ENCODE assay signal across 20 cellular contexts in the genomic region with DNA sequence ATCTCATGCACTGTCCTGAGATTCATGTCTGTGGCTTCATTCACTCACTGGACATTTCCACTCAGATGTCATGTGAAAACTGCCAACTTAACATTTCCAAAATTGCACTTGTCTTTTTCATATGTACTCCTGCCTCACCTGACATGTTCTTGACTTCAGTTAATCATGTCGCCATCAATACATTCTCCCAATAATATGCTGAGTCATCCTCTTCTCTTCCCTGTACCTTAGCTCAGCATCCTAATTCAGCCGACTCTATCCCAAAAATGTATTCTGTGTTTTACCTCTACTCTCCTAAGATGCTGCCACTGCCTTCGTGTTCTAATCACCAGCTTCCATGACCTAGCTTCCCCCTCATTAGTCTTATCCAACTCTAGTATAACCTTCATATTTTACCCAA.
DNase-seq lines count a peak whose midpoint lies in the region; ATAC-seq, FAIRE-seq and TF ChIP-seq lines count a peak whose summit lies in the region.
"Had no signal": no experiment of that assay in that cellular context is flagged by ENCODE, and none has a peak within 500 bp of the region (broad histone marks: within the 10 kb centered on the region; RNA-seq: fewer than 3 reads in every experiment).

No MANE protein-coding gene starts in this region.

- no peak overlapping the region for H3K56ac ChIP-seq in H1 (replicated peaks; ENCODE audit: insufficient read length, low read depth, low read length)

- no peaks in the 10 kb centered on the region for H3K79me2 ChIP-seq in HepG2 (ENCODE audit: insufficient read depth, low read length)
- H3K79me2 ChIP-seq in H1 (ENCODE audit: control insufficient read depth in 1 of 2, insufficient read depth in 2 of 2, low read length in 2 of 2): no peaks in the 10 kb centered on the region

- H3K4ac ChIP-seq in H1 (replicated peaks; ENCODE audit: insufficient read length, low read depth, low read length): no peak overlapping the region

- no peak overlapping the region for H3K23ac ChIP-seq in H1 (ENCODE audit: insufficient read length)

- H3K27me3 ChIP-seq in HepG2 (ENCODE audit: control insufficient read depth in 1 of 2, insufficient read depth in 2 of 2, low read length in 2 of 2): no peaks in the 10 kb centered on the region
- H3K27me3 ChIP-seq in right lobe of liver: no peaks in the 10 kb centered on the region
- H3K27me3 ChIP-seq in H1 (replicated peaks in 1 of 4; ENCODE audit: control insufficient read depth in 3 of 4, extremely low read depth in 1 of 4, insufficient read depth in 3 of 4, low read length in 3 of 4): peaks cover 0 to 1% (median 0%) of the 10 kb centered on the region in 4 experiments; a peak in 1 of 7 replicates
- peaks cover 0 to 4% (median 0%) of the 10 kb centered on the region in 7 donors for H3K27me3 ChIP-seq in heart right ventricle
- H3K27me3 ChIP-seq: BE2C; BLaER1 treated with 17β-estradiol and CSF1 and Interleukin-3, amounts not matched to agents 10 nM and 100 nM had no signal

- no peak overlapping the region for H2BK12ac ChIP-seq in H1 (ENCODE audit: low read depth, low read length)

- in situ Hi-C loops in HepG2 (cut with HindIII; ENCODE audit: extremely low pct_ligation_motif_present, low pct_unique_long_range_greater_than_20kb): no loop called here

- TF ChIP-seq CTCF in HepG2 (CRISPR knock-in tag; IDR thresholded peaks at IDR 0.05): no peak
- no peak for TF ChIP-seq CTCF in right lobe of liver (IDR thresholded peaks at IDR 0.05)
- TF ChIP-seq CTCF in H1 (IDR thresholded peaks at IDR 0.05; ENCODE audit: control extremely low read depth in 1 of 3, insufficient read depth in 1 of 3, low read depth in 1 of 3, low read length in 3 of 3): no peak
- no peak for TF ChIP-seq CTCF in heart right ventricle (IDR thresholded peaks at IDR 0.05)

- TF ChIP-seq EP300 in HepG2 (IDR thresholded peaks at IDR 0.05; ENCODE audit: low read depth in 2 of 2, low read length in 2 of 2) (no peak), HepG2 (CRISPR knock-in tag; IDR thresholded peaks at IDR 0.05; ENCODE audit: borderline replicate concordance) (no peak), H1 (IDR thresholded peaks at IDR 0.05; ENCODE audit: borderline replicate concordance in 1 of 2, low read depth in 2 of 2, low read length in 2 of 2) (no peak)

- no peaks in the 10 kb centered on the region for H3K27me3 Mint-ChIP-seq in activated T-cell treated with anti-CD3 and anti-CD28 coated beads, Interleukin-2, amount 50 U/mL, for 4 hours (ENCODE audit: low read depth)

- peaks cover 16% of the 10 kb centered on the region for H3K9me3 Mint-ChIP-seq in activated T-cell treated with anti-CD3 and anti-CD28 coated beads, Interleukin-2, amount 50 U/mL, for 4 hours

- ATAC-seq in HepG2 (no peak), right lobe of liver (no peak), heart right ventricle (no peak)
- ATAC-seq in activated T-cell treated with anti-CD3 and anti-CD28 coated beads, Interleukin-2, amount 50 U/mL, for 4 hours: no peak
- ATAC-seq: CD8-positive, alpha-beta T cell; HCT116 had no signal

- H2BK120ac ChIP-seq in H1 (replicated peaks; ENCODE audit: low read depth, low read length): no peak overlapping the region

- no peak overlapping the region for H3K9ac ChIP-seq in HepG2 (ENCODE audit: insufficient read depth, low read depth, low read length)
- no peak overlapping the region for H3K9ac ChIP-seq in H1 (replicated peaks in 1 of 4; ENCODE audit: extremely low read depth in 1 of 4, low read depth in 3 of 4, low read length in 3 of 4)
- H3K9ac ChIP-seq: BLaER1 treated with 17β-estradiol and CSF1 and Interleukin-3, amounts not matched to agents 10 nM and 100 nM had no signal

- H3K23me2 ChIP-seq in H1 (ENCODE audit: low read depth, low read length): no peaks in the 10 kb centered on the region

- H4K5ac ChIP-seq in H1 (ENCODE audit: insufficient read length, low read depth, low read length): no peak overlapping the region

- intact Hi-C loops in HepG2 (cut with micrococcal nuclease; ENCODE audit: unreplicated experiment): no loop called here
- intact Hi-C loops in right lobe of liver (cut with DNase I): no loop called here
- intact Hi-C loops in heart right ventricle (cut with DNase I): no loop called here

- no peak overlapping the region for H3K14ac ChIP-seq in H1 (ENCODE audit: insufficient read length)

- no peak overlapping the region for H2AK5ac ChIP-seq in H1 (ENCODE audit: low read depth, low read length)

- H3K4me1 ChIP-seq in HepG2 (ENCODE audit: insufficient read depth, low read length): no peaks in the 10 kb centered on the region
- no peaks in the 10 kb centered on the region for H3K4me1 ChIP-seq in right lobe of liver
- H3K4me1 ChIP-seq in H1 (replicated peaks in 1 of 4; ENCODE audit: control insufficient read depth in 3 of 4, insufficient read depth in 4 of 4, low read length in 3 of 4): no peaks in the 10 kb centered on the region
- no peaks in the 10 kb centered on the region for H3K4me1 ChIP-seq in heart right ventricle
- H3K4me1 ChIP-seq: BLaER1 treated with 17β-estradiol and CSF1 and Interleukin-3, amounts not matched to agents 10 nM and 100 nM; Caco-2 had no signal

- H2AFZ ChIP-seq in HepG2 (ENCODE audit: low read length): no peak overlapping the region
- H2AFZ ChIP-seq in H1 (ENCODE audit: low read length): no peak overlapping the region

- H3K4me2 ChIP-seq in HepG2 (ENCODE audit: low read depth, low read length) (no peak overlapping the region), H1 (ENCODE audit: insufficient read depth in 1 of 2, low read depth in 2 of 2, low read length in 2 of 2) (no peak overlapping the region)
- H3K4me2 ChIP-seq: BLaER1 treated with 17β-estradiol and CSF1 and Interleukin-3, amounts not matched to agents 10 nM and 100 nM had no signal

- no TSS peak for BruUV-seq in HepG2 (replicated peaks; lab: Mats Ljungman, UMichigan)

- TF ChIP-seq RAD21 in HepG2 (CRISPR knock-in tag; IDR thresholded peaks at IDR 0.05) (no peak), H1 (IDR thresholded peaks at IDR 0.05 in 1 of 2, conservative IDR thresholded peaks at IDR 0.05 in 1 of 2; ENCODE audit: low read depth in 2 of 2, low read length in 2 of 2) (no peak)

- no peaks in the 10 kb centered on the region for H3K79me1 ChIP-seq in H1 (ENCODE audit: low read depth, low read length)

- no peak for FAIRE-seq in HepG2 (lab: Jason Lieb, UNC)
- FAIRE-seq in H1 (lab: Jason Lieb, UNC): no peak
- peak; percentile 71 for FAIRE-seq in urothelium cell line (lab: Jason Lieb, UNC)
- FAIRE-seq: A204.1, G401.6, GM12892 had no signal

- CTCF ChIA-PET in HepG2 (lab: Yijun Ruan, JAX; ENCODE audit: low intra/inter-chr PET ratio, low total read pairs) (no interaction called here), H1 (lab: Charles Lee; ENCODE audit: partially characterized antibody) (interaction anchor here (0.8 to 2.4 kb wide), 3 partner anchors 8 to 20 kb away, joined by 3 to 10 read pairs (median 3); no protein-coding TSS in a partner anchor)

- H4K20me1 ChIP-seq in HepG2 (ENCODE audit: insufficient read depth, low read length): no peaks in the 10 kb centered on the region
- H4K20me1 ChIP-seq in H1 (replicated peaks in 1 of 2; ENCODE audit: control insufficient read depth in 1 of 2, insufficient read depth in 2 of 2, low read length in 2 of 2): no peaks in the 10 kb centered on the region
- H4K20me1 ChIP-seq: BLaER1 treated with 17β-estradiol and CSF1 and Interleukin-3, amounts not matched to agents 10 nM and 100 nM had no signal

- TF ChIP-seq POLR2A in HepG2 (IDR thresholded peaks at IDR 0.05; ENCODE audit: insufficient read depth in 1 of 2, low read depth in 2 of 2, low read length in 2 of 2) (no peak), right lobe of liver (IDR thresholded peaks at IDR 0.05) (no peak), H1 (IDR thresholded peaks at IDR 0.05; ENCODE audit: control extremely low read depth in 1 of 2, low read depth in 2 of 2, low read length in 2 of 2) (no peak)

- H3K27ac ChIP-seq in HepG2 (ENCODE audit: extremely low read length, insufficient read depth, low read length) (no peak overlapping the region), right lobe of liver (no peak overlapping the region), H1 (ENCODE audit: low read depth, low read length) (no peak overlapping the region), heart right ventricle (no peak overlapping the region)
- H3K27ac ChIP-seq: 22Rv1; BLaER1 treated with 17β-estradiol and CSF1 and Interleukin-3, amounts not matched to agents 10 nM and 100 nM had no signal

- no peak overlapping the region for H2BK5ac ChIP-seq in H1 (ENCODE audit: low read depth, low read length)

- no peak overlapping the region for H3K18ac ChIP-seq in H1 (ENCODE audit: extremely low read depth, low read length)

- H3K4me3 Mint-ChIP-seq in activated T-cell treated with anti-CD3 and anti-CD28 coated beads, Interleukin-2, amount 50 U/mL, for 4 hours: no peak overlapping the region
- H3K4me3 Mint-ChIP-seq: CD8-positive, alpha-beta T cell; H9 had no signal

- no peak overlapping the region for H2BK15ac ChIP-seq in H1 (ENCODE audit: low read length)

- no peak overlapping the region for H4K91ac ChIP-seq in H1 (replicated peaks; ENCODE audit: insufficient read length, low read length)

- H3K36me3 Mint-ChIP-seq in activated T-cell treated with anti-CD3 and anti-CD28 coated beads, Interleukin-2, amount 50 U/mL, for 4 hours (ENCODE audit: insufficient read depth): no peaks in the 10 kb centered on the region
- H3K36me3 Mint-ChIP-seq: CD8-positive, alpha-beta T cell had no signal

- H3K9me3 ChIP-seq in HepG2 (ENCODE audit: low read length) (peaks cover 19% of the 10 kb centered on the region; the same call in 1 of the 2 replicates), right lobe of liver (no peaks in the 10 kb centered on the region), H1 (ENCODE audit: insufficient read depth in 2 of 2, low read depth in 1 of 2, low read length in 1 of 2) (peaks cover 8 to 9% of the 10 kb centered on the region in 2 experiments), heart right ventricle (peaks cover 0 to 8% (median 0%) of the 10 kb centered on the region in 11 donors)
- H3K9me3 ChIP-seq: BE2C had no signal

- no peak overlapping the region for H2BK20ac ChIP-seq in H1 (ENCODE audit: low read length)

- H3K4me1 Mint-ChIP-seq in activated T-cell treated with anti-CD3 and anti-CD28 coated beads, Interleukin-2, amount 50 U/mL, for 4 hours (ENCODE audit: low read depth): no peaks in the 10 kb centered on the region
- H3K4me1 Mint-ChIP-seq: H9 had no signal

- no peak overlapping the region for H4K8ac ChIP-seq in H1 (ENCODE audit: extremely low read depth, insufficient read depth, low read length)

- no peak overlapping the region for H3K4me3 ChIP-seq in HepG2 (replicated peaks in 1 of 3; ENCODE audit: insufficient read depth in 1 of 3, low read depth in 2 of 3, low read length in 3 of 3)
- H3K4me3 ChIP-seq in right lobe of liver: no peak overlapping the region
- no peak overlapping the region for H3K4me3 ChIP-seq in H1 (ENCODE audit: extremely low read depth in 1 of 4, insufficient read depth in 2 of 4, low read depth in 3 of 4, low read length in 4 of 4)
- no peak overlapping the region for H3K4me3 ChIP-seq in heart right ventricle
- H3K4me3 ChIP-seq: BLaER1 treated with 17β-estradiol and CSF1 and Interleukin-3, amounts not matched to agents 10 nM and 100 nM had no signal

- WGBS in HepG2 (ENCODE audit: low lambda C conversion rate): 50% methylated on average over 3 of the region's 3 CpGs
- 52% methylated on average over 3 of the region's 3 CpGs for WGBS in right lobe of liver (ENCODE audit: insufficient coverage, low coverage, low lambda C conversion rate, missing lambda C conversion rate)
- WGBS in H1 (ENCODE audit: extremely low coverage in 1 of 2, insufficient coverage in 1 of 2, insufficient read length in 1 of 2, insufficient replicate concordance in 2 of 2, low coverage in 1 of 2, low lambda C conversion rate in 2 of 2, missing lambda C conversion rate in 1 of 2), 2 experiments: 63% methylated on average over 3 of the region's 3 CpGs; no CpG with 5 or more reads in 1 of the 2 experiments
- WGBS in heart right ventricle, 2 donors: 66 to 90% methylated on average over 3 of the region's 3 CpGs

- DNase-seq in HepG2 (ENCODE audit: low spot score) (no peak), right lobe of liver (no peak), H1 (ENCODE audit: low read depth in 1 of 2, low spot score in 2 of 2) (no peak), urothelium cell line (ENCODE audit: low spot score) (no peak), heart right ventricle (no peak)
- DNase-seq in activated T-cell treated with anti-CD3 and anti-CD28 coated beads, Interleukin-2, amount 50 U/mL, for 4 hours: no peak
- DNase-seq: ACHN; AML-193; BE2C; Caco-2; CD8-positive, alpha-beta T cell; DMS153; DND-41; H9 had no signal

- no peaks in the 10 kb centered on the region for H3K36me3 ChIP-seq in HepG2 (replicated peaks in 1 of 2; ENCODE audit: control insufficient read depth in 1 of 2, insufficient read depth in 2 of 2, low read length in 2 of 2)
- no peaks in the 10 kb centered on the region for H3K36me3 ChIP-seq in right lobe of liver
- H3K36me3 ChIP-seq in H1 (ENCODE audit: control insufficient read depth in 2 of 4, insufficient read depth in 4 of 4, low read length in 3 of 4): no peaks in the 10 kb centered on the region
- H3K36me3 ChIP-seq in heart right ventricle: no peaks in the 10 kb centered on the region
- H3K36me3 ChIP-seq: BE2C; BLaER1 treated with 17β-estradiol and CSF1 and Interleukin-3, amounts not matched to agents 10 nM and 100 nM had no signal

- POLR2A ChIA-PET in HepG2 (lab: Yijun Ruan, JAX) (no interaction called here), H1 (lab: Charles Lee; ENCODE audit: partially characterized antibody) (no interaction called here)
